12 cellular contexts compared by ENCODE assay signal in genomic region chr1:206471993-206472392, GRCh38. TPM values are rescaled to one million over a fixed set of nuclear protein-coding genes. Genes with fewer than 3 reads are reported as not detected.
DNase-seq lines count a peak whose midpoint lies in the region; ATAC-seq and TF ChIP-seq lines count a peak whose summit lies in the region.
"Had no signal": no experiment of that assay in that cellular context is flagged by ENCODE, and none has a peak within 500 bp of the region (broad histone marks: within the 10 kb centered on the region; RNA-seq: fewer than 3 reads in every experiment).

No MANE protein-coding gene starts in this region.

- H3K36me3 Mint-ChIP-seq in CD4-positive, CD25-positive, alpha-beta regulatory T cell = peaks cover 28% of the 10 kb centered on the region
- H3K36me3 Mint-ChIP-seq in HFFc6 (ENCODE audit: low read depth) = peaks cover 17% of the 10 kb centered on the region
- H3K36me3 Mint-ChIP-seq: brain had no signal

- H3K9me3 ChIP-seq in CD4-positive, CD25-positive, alpha-beta regulatory T cell (ENCODE audit: control insufficient read depth in 2 of 2, low read length in 2 of 2) = no peaks in the 10 kb centered on the region
- no peaks in the 10 kb centered on the region for H3K9me3 ChIP-seq in mononuclear cell (ENCODE audit: low read depth, low read length)
- no peaks in the 10 kb centered on the region for H3K9me3 ChIP-seq in right cardiac atrium (ENCODE audit: control insufficient read depth, low read length)

- peak in 1 of 3 donors; percentile 29 for DNase-seq in CD4-positive, CD25-positive, alpha-beta regulatory T cell
- DNase-seq in HFFc6 (no peak), right cardiac atrium (no peak), NCI-H1436 (lab: John Stamatoyannopoulos, UW) (no peak)
- peak; percentile 13 for DNase-seq in activated T-helper 9 cell treated with anti-CD3 and anti-CD28 coated beads, Interleukin-2, amount 50 U/mL, for 16 hours (ENCODE audit: low read depth)
- DNase-seq: activated CD4-positive, CD25-positive, alpha-beta regulatory T cell; GOT3; NCI-H1105 treated with DMSO at 0.1 percent for 48 hours had no signal

- peak overlapping the region; percentile 86 for H3K4me3 ChIP-seq in CD4-positive, CD25-positive, alpha-beta regulatory T cell (ENCODE audit: low read depth, low read length)
- peak overlapping the region; percentile 5 for H3K4me3 ChIP-seq in mononuclear cell (ENCODE audit: low read length)
- H3K4me3 ChIP-seq in right cardiac atrium (ENCODE audit: low read length) = no peak overlapping the region

- peak overlapping the region; percentile 96 to 98 (median 97) for H3K27ac Mint-ChIP-seq in CD4-positive, CD25-positive, alpha-beta regulatory T cell
- peak overlapping the region; percentile 86 for H3K27ac Mint-ChIP-seq in HFFc6

- no peak for TF ChIP-seq POLR2A in GM18505 (IDR thresholded peaks at IDR 0.05; ENCODE audit: borderline replicate concordance, extremely low read depth, insufficient read depth, insufficient read length)

- no peaks in the 10 kb centered on the region for H3K27me3 Mint-ChIP-seq in CD4-positive, CD25-positive, alpha-beta regulatory T cell
- peaks cover 6% of the 10 kb centered on the region for H3K27me3 Mint-ChIP-seq in HFFc6 (ENCODE audit: insufficient read depth)

- peak overlapping the region; percentile 80 for H3K27ac ChIP-seq in CD4-positive, CD25-positive, alpha-beta regulatory T cell (ENCODE audit: insufficient read depth, low read length, poor library complexity, severe bottlenecking)
- H3K27ac ChIP-seq in right cardiac atrium (ENCODE audit: low read length) = no peak overlapping the region

- peak overlapping the region; percentile 83 to 95 (median 90) for H3K4me3 Mint-ChIP-seq in CD4-positive, CD25-positive, alpha-beta regulatory T cell
- H3K4me3 Mint-ChIP-seq in HFFc6 = peak overlapping the region; percentile 86

- peaks cover 68% of the 10 kb centered on the region for H3K4me1 ChIP-seq in CD4-positive, CD25-positive, alpha-beta regulatory T cell (ENCODE audit: control insufficient read depth, insufficient read depth, low read length, poor library complexity, severe bottlenecking)
- H3K4me1 ChIP-seq in mononuclear cell (ENCODE audit: insufficient read depth, low read length) = peaks cover 57% of the 10 kb centered on the region
- peaks cover 7% of the 10 kb centered on the region for H3K4me1 ChIP-seq in right cardiac atrium (ENCODE audit: control insufficient read depth, insufficient read depth, low read length)

- intact Hi-C loops in right cardiac atrium (cut with DNase I) = loop anchor here in 1 of 4 donors (10.0 kb wide), 1 partner anchor 433 kb away; no protein-coding TSS in a partner anchor

- peaks cover 8 to 81% (median 56%) of the 10 kb centered on the region in 4 donors for H3K4me1 Mint-ChIP-seq in CD4-positive, CD25-positive, alpha-beta regulatory T cell
- H3K4me1 Mint-ChIP-seq in HFFc6 (ENCODE audit: low read depth) = peaks cover 53% of the 10 kb centered on the region

- WGBS in right cardiac atrium = 91% methylated on average over 2 of the region's 2 CpGs

- no peak for TF ChIP-seq CTCF in HFFc6 (IDR thresholded peaks at IDR 0.05)

- no peak for ATAC-seq in CD4-positive, CD25-positive, alpha-beta regulatory T cell (ENCODE audit: low read depth in 2 of 2)
- ATAC-seq in HG03159 (IDR thresholded peaks at IDR 0.05; ENCODE audit: unreplicated experiment) = no peak
- ATAC-seq in GM18505 (IDR thresholded peaks at IDR 0.05; ENCODE audit: unreplicated experiment) = no peak
- ATAC-seq in right cardiac atrium = no peak

- no peaks in the 10 kb centered on the region for H3K9me3 Mint-ChIP-seq in CD4-positive, CD25-positive, alpha-beta regulatory T cell
- no peaks in the 10 kb centered on the region for H3K9me3 Mint-ChIP-seq in HFFc6

- H3K27me3 ChIP-seq in CD4-positive, CD25-positive, alpha-beta regulatory T cell (ENCODE audit: control insufficient read depth, insufficient read depth, low read length) = no peaks in the 10 kb centered on the region
- H3K27me3 ChIP-seq in mononuclear cell (ENCODE audit: insufficient read depth, low read length) (no peaks in the 10 kb centered on the region), right cardiac atrium (ENCODE audit: control insufficient read depth, insufficient read depth) (no peaks in the 10 kb centered on the region)

- H3K36me3 ChIP-seq in CD4-positive, CD25-positive, alpha-beta regulatory T cell (ENCODE audit: control insufficient read depth, insufficient read depth, low read length) = peaks cover 39% of the 10 kb centered on the region

RNA-seq across cellular contexts. Expression of gene IKBKE, which starts 1.7 kb away (rescaled TPM):
- total RNA-seq in CD4-positive, CD25-positive, alpha-beta regulatory T cell = 78.3 TPM
- 10 to 100 TPM; 55.3 to 87.4 (median 68.3) TPM for polyA plus RNA-seq in CD4-positive, CD25-positive, alpha-beta regulatory T cell
- 10 to 100 TPM; 15.1 to 19.6 (median 17.1) TPM for total RNA-seq in HFFc6 (2021; fragmentation: NEBNext Ultra II Directional; extraction: Animal tissue kit (Norgen Biotek cat#: 25700))
- total RNA-seq in mononuclear cell = 13.1 TPM
- 1 to 10 TPM; 1.1 to 2.0 (median 1.5) TPM for total RNA-seq in right cardiac atrium
- polyA plus RNA-seq in right cardiac atrium = 0.54 TPM

RNA-seq across cellular contexts. Expression of gene RASSF5, which starts 35.3 kb away (rescaled TPM):
- 158 TPM for total RNA-seq in CD4-positive, CD25-positive, alpha-beta regulatory T cell
- 100 to 1,000 TPM; 224 to 258 (median 231) TPM for polyA plus RNA-seq in CD4-positive, CD25-positive, alpha-beta regulatory T cell
- 1 to 10 TPM in 2 of 6 experiments, under 1 TPM in 4; 0.52 to 1.1 (median 0.82) TPM for total RNA-seq in HFFc6 (2021; fragmentation: NEBNext Ultra II Directional; extraction: Animal tissue kit (Norgen Biotek cat#: 25700))
- total RNA-seq in mononuclear cell (209 TPM), right cardiac atrium (10 to 100 TPM; 17.4 to 29.0 (median 22.0) TPM)
- 9.3 TPM for polyA plus RNA-seq in right cardiac atrium

Comparison
In these comparisons a context has a peak if more than half of its experiments do, and no peak if none do; other contexts are left out.
1. RNA of gene RASSF5, which starts 35.3 kb away (total RNA-seq): 209 TPM in mononuclear cell (single experiment), 158 TPM in CD4-positive, CD25-positive, alpha-beta regulatory T cell (single experiment) and 17.4 to 29.0 TPM in right cardiac atrium; 0.52 to 1.1 TPM in HFFc6; every median in the first group is over 4 times any median in the second.